In genomic region chr4:82423245-82424054, GRCh38 we compare ENCODE assay signal across 11 cellular contexts. TPM values are rescaled to one million over a fixed set of nuclear protein-coding genes. Genes with fewer than 3 reads are reported as not detected.
A peak's percentile ranks its signal among the peaks of the same experiment; 100 is the strongest.
DNase-seq lines count a peak whose midpoint lies in the region; ATAC-seq and TF ChIP-seq lines count a peak whose summit lies in the region.
"Had no signal": no experiment of that assay in that cellular context is flagged by ENCODE, and none has a peak within 500 bp of the region (broad histone marks: within the 10 kb centered on the region; RNA-seq: fewer than 3 reads in every experiment).

No MANE protein-coding gene starts in this region.

- no peak for TF ChIP-seq CTCF in mesothelial cell of epicardium (IDR thresholded peaks at IDR 0.05; ENCODE audit: unreplicated experiment)
- no peak for TF ChIP-seq CTCF in vagina (IDR thresholded peaks at IDR 0.05)
- TF ChIP-seq CTCF in left lung (IDR thresholded peaks at IDR 0.05): no peak

- intact Hi-C loops in vagina (cut with DNase I) (loop anchor here (2.0 kb wide), 1 partner anchor 41 kb away; no protein-coding TSS in a partner anchor), left lung (cut with DNase I) (loop anchor here in 1 of 2 donors (10.0 kb wide), 1 partner anchor 49 kb away; the partner anchor contains the start of gene HNRNPD)

- peaks cover 0 to 40% of the 10 kb centered on the region in 2 donors for H3K36me3 ChIP-seq in vagina
- peaks cover 8 to 54% of the 10 kb centered on the region in 2 donors for H3K36me3 ChIP-seq in left lung

- H3K4me1 ChIP-seq in vagina (peaks cover 27% of the 10 kb centered on the region), left lung (peaks cover 10 to 44% of the 10 kb centered on the region in 2 donors)

- peaks cover 52% of the 10 kb centered on the region for H3K4me1 Mint-ChIP-seq in activated naive CD8-positive, alpha-beta T cell treated with anti-CD3 and anti-CD28 coated beads, Interleukin-2, amount 50 U/mL, for 24 hours
- H3K4me1 Mint-ChIP-seq in mesothelial cell of epicardium: peaks cover 30% of the 10 kb centered on the region

- no peaks in the 10 kb centered on the region for H3K27me3 Mint-ChIP-seq in activated naive CD8-positive, alpha-beta T cell treated with anti-CD3 and anti-CD28 coated beads, Interleukin-2, amount 50 U/mL, for 24 hours
- no peaks in the 10 kb centered on the region for H3K27me3 Mint-ChIP-seq in mesothelial cell of epicardium (ENCODE audit: low read depth)

- ATAC-seq in activated naive CD8-positive, alpha-beta T cell treated with anti-CD3 and anti-CD28 coated beads, Interleukin-2, amount 50 U/mL, for 24 hours: peak; percentile 71
- no peak for ATAC-seq in HG03378 (IDR thresholded peaks at IDR 0.05; ENCODE audit: unreplicated experiment)
- ATAC-seq in left lung: no peak
- ATAC-seq: left lobe of liver had no signal

- H3K36me3 Mint-ChIP-seq in activated naive CD8-positive, alpha-beta T cell treated with anti-CD3 and anti-CD28 coated beads, Interleukin-2, amount 50 U/mL, for 24 hours (ENCODE audit: low read depth): peaks cover 59% of the 10 kb centered on the region
- H3K36me3 Mint-ChIP-seq in mesothelial cell of epicardium: peaks cover 49% of the 10 kb centered on the region

- H3K4me3 Mint-ChIP-seq in activated naive CD8-positive, alpha-beta T cell treated with anti-CD3 and anti-CD28 coated beads, Interleukin-2, amount 50 U/mL, for 24 hours: no peak overlapping the region
- H3K4me3 Mint-ChIP-seq in mesothelial cell of epicardium: no peak overlapping the region

- no peaks in the 10 kb centered on the region for H3K27me3 ChIP-seq in vagina
- no peaks in the 10 kb centered on the region for H3K27me3 ChIP-seq in left lung

- H3K9me3 ChIP-seq in vagina (no peaks in the 10 kb centered on the region), left lung (no peaks in the 10 kb centered on the region)

- H3K27ac ChIP-seq in vagina (no peak overlapping the region), left lung (no peak overlapping the region)

- no peak overlapping the region for H3K4me3 ChIP-seq in vagina
- no peak overlapping the region for H3K4me3 ChIP-seq in left lung

- peak; percentile 67 for DNase-seq in EH (ENCODE audit: low read depth)
- DNase-seq in HS-5 (ENCODE audit: low read depth): peak; percentile 79
- DNase-seq in activated naive CD8-positive, alpha-beta T cell treated with anti-CD3 and anti-CD28 coated beads, Interleukin-2, amount 50 U/mL, for 24 hours: no peak
- DNase-seq in mesothelial cell of epicardium (ENCODE audit: low spot score in 2 of 2, unreplicated experiment in 2 of 2): no peak
- DNase-seq in vagina (ENCODE audit: extremely low spot score in 2 of 2): no peak
- no peak for DNase-seq in left lung
- DNase-seq: GF-D8, NCI-H1930, Right ventricle myocardium superior had no signal

- H3K9me3 Mint-ChIP-seq in activated naive CD8-positive, alpha-beta T cell treated with anti-CD3 and anti-CD28 coated beads, Interleukin-2, amount 50 U/mL, for 24 hours: no peaks in the 10 kb centered on the region
- no peaks in the 10 kb centered on the region for H3K9me3 Mint-ChIP-seq in mesothelial cell of epicardium

- peak overlapping the region; percentile 24 for H3K27ac Mint-ChIP-seq in activated naive CD8-positive, alpha-beta T cell treated with anti-CD3 and anti-CD28 coated beads, Interleukin-2, amount 50 U/mL, for 24 hours
- peak overlapping the region; percentile 22 for H3K27ac Mint-ChIP-seq in mesothelial cell of epicardium

- no peak for TF ChIP-seq POLR2A in vagina (IDR thresholded peaks at IDR 0.05)

RNA-seq across cellular contexts. Expression of gene HNRNPDL, which starts 6.8 kb away (rescaled TPM):
- 467 to 470 TPM (median 467 TPM) in 3 replicates for total RNA-seq in mesothelial cell of epicardium
- total RNA-seq in vagina: 189 TPM
- total RNA-seq in left lung: 100 to 1,000 TPM; 139 to 218 TPM

RNA-seq across cellular contexts. Expression of gene ENOPH1, which starts 6.9 kb away (rescaled TPM):
- 27.5 to 28.0 TPM (median 27.8 TPM) in 3 replicates for total RNA-seq in mesothelial cell of epicardium
- total RNA-seq in vagina: 16.0 TPM
- total RNA-seq in left lung: 10 to 100 TPM; 26.1 to 34.0 TPM

RNA-seq across cellular contexts. Expression of gene HNRNPD, which starts 49.7 kb away (rescaled TPM):
- 338 to 352 TPM (median 344 TPM) in 3 replicates for total RNA-seq in mesothelial cell of epicardium
- total RNA-seq in vagina: 91.8 TPM
- 100 to 1,000 TPM; 105 to 147 TPM for total RNA-seq in left lung

Comparison
In these comparisons a context has a peak if more than half of its experiments do, and no peak if none do; other contexts are left out.
1. DNase-seq: peak in EH (single experiment) and HS-5 (single experiment); none in activated naive CD8-positive, alpha-beta T cell treated with anti-CD3 and anti-CD28 coated beads, Interleukin-2, amount 50 U/mL, for 24 hours (single experiment), mesothelial cell of epicardium (0 of 2), vagina (0 of 2) and left lung (0 of 2).